In the genomic region with DNA sequence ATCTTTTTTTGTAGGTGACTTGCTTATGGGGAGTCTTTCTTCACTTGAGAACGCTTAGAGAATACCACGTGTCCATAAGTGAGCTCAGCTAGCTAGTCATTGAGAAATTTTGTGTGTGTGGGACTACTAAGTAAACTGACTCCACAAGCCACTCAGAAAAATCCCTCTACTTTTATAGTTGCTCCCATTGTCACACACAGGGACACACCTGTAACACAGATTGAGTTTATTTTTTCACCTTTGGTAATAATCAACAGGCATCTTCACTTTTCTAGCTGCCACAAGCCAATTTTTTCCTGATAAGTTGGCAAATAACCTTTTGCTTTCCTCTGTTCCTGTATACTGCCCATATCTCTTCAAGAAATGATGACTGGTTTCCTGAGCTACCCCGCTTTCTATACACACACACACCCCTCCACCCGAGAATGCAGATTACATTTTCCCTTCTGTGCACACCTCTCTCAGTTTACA, we compare ENCODE assay signal across 1 cellular context.
TF ChIP-seq lines count a peak whose summit lies in the region.

No MANE protein-coding gene starts in this region.

TF ChIP-seq in HEK293, 187 proteins besides CTCF, POLR2A, EP300 and RAD21 (continued from another document):
- TF ChIP-seq, protein P1, sequence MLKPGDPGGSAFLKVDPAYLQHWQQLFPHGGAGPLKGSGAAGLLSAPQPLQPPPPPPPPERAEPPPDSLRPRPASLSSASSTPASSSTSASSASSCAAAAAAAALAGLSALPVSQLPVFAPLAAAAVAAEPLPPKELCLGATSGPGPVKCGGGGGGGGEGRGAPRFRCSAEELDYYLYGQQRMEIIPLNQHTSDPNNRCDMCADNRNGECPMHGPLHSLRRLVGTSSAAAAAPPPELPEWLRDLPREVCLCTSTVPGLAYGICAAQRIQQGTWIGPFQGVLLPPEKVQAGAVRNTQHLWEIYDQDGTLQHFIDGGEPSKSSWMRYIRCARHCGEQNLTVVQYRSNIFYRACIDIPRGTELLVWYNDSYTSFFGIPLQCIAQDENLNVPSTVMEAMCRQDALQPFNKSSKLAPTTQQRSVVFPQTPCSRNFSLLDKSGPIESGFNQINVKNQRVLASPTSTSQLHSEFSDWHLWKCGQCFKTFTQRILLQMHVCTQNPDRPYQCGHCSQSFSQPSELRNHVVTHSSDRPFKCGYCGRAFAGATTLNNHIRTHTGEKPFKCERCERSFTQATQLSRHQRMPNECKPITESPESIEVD (tag by site-specific recombination; IDR thresholded peaks at IDR 0.05): 0 out of 2 replicates have a peak, but pooled peaks have one; percentile 3
- TF ChIP-seq ZNF114 (tag by site-specific recombination; IDR thresholded peaks at IDR 0.05) (no peak), SCRT2 (tag by site-specific recombination; IDR thresholded peaks at IDR 0.05) (peak; percentile 49; the same call in 1 of the 2 replicates), PRDM1 (tag by site-specific recombination; IDR thresholded peaks at IDR 0.05) (0 out of 2 replicates have a peak, but pooled peaks have one; percentile 17)
